ENCODE assay signal across 9 cellular contexts in the genomic region with DNA sequence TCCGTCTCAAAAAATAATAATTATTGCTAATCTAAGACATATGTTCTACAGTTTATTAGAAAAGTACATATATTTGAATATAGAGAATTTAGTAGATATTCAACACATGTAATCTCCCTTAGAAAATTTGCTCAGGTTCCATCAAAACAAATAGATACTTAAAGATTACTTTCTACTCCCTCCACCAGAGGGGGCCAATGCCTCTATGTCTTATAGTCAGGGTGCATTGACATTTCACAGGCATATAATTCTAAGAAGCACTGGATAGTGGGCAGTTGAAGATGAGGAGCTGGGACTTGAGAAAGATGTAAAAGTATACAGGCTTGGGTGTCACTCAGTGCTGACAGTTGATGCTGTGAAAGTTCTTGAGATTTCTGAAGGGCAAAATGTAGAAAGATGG.
A peak's percentile ranks its signal among the peaks of the same experiment; 100 is the strongest.
DNase-seq lines count a peak whose midpoint lies in the region; ATAC-seq, FAIRE-seq and TF ChIP-seq lines count a peak whose summit lies in the region.
"Had no signal": no experiment of that assay in that cellular context is flagged by ENCODE, and none has a peak within 500 bp of the region (broad histone marks: within the 10 kb centered on the region; RNA-seq: fewer than 3 reads in every experiment).

No MANE protein-coding gene starts in this region.

- DNase-seq in NCI-H82 (lab: John Stamatoyannopoulos, UW) (peak; percentile 67), NCI-H82 treated with DMSO at 0.1 percent for 48 hours (lab: John Stamatoyannopoulos, UW; ENCODE audit: unreplicated experiment) (no peak), LoVo (ENCODE audit: low spot score) (peak; percentile 21), bronchial epithelial cell (ENCODE audit: low read depth) (peak; percentile 40), progenitor cell of endocrine pancreas (ENCODE audit: low spot score, unreplicated experiment) (no peak), spleen (no peak), NCI-H2196 treated with DMSO at 0.1 percent for 48 hours (lab: John Stamatoyannopoulos, UW; ENCODE audit: unreplicated experiment) (no peak)
- DNase-seq: psoas muscle had no signal

- H3K36me3 Mint-ChIP-seq in progenitor cell of endocrine pancreas (ENCODE audit: insufficient read depth) = no peaks in the 10 kb centered on the region

- no peaks in the 10 kb centered on the region for H3K4me1 Mint-ChIP-seq in progenitor cell of endocrine pancreas (ENCODE audit: low read depth)

- peak; percentile 9 for TF ChIP-seq CTCF in bronchial epithelial cell (IDR thresholded peaks at IDR 0.05; ENCODE audit: insufficient read depth, low read length, severe bottlenecking)
- peak; percentile 52 for TF ChIP-seq CTCF in progenitor cell of endocrine pancreas (IDR thresholded peaks at IDR 0.05; ENCODE audit: unreplicated experiment)
- TF ChIP-seq CTCF in spleen (IDR thresholded peaks at IDR 0.05 in 8 of 11, conservative IDR thresholded peaks at IDR 0.05 in 3 of 11) = peak in 1 of 11 experiments; percentile 11

- H3K9me3 Mint-ChIP-seq in progenitor cell of endocrine pancreas (ENCODE audit: low read depth) = peaks cover 12% of the 10 kb centered on the region

- peaks cover 0 to 5% (median 3%) of the 10 kb centered on the region in 8 donors for H3K9me3 ChIP-seq in spleen
- H3K9me3 ChIP-seq: psoas muscle had no signal

- no peaks in the 10 kb centered on the region for H3K27me3 ChIP-seq in bronchial epithelial cell (ENCODE audit: control insufficient read depth, insufficient read depth, low read length)
- H3K27me3 ChIP-seq in spleen (replicated peaks in 1 of 7) = peaks cover 0 to 6% (median 0%) of the 10 kb centered on the region in 7 donors

- no peak overlapping the region for H3K4me3 Mint-ChIP-seq in progenitor cell of endocrine pancreas (ENCODE audit: low read depth)

- no peak overlapping the region for H3K27ac Mint-ChIP-seq in progenitor cell of endocrine pancreas

- no peaks in the 10 kb centered on the region for H3K36me3 ChIP-seq in bronchial epithelial cell (ENCODE audit: control insufficient read depth, insufficient read depth, low read length)
- no peaks in the 10 kb centered on the region for H3K36me3 ChIP-seq in spleen

- intact Hi-C loops in spleen (cut with DNase I; ENCODE audit: low total_unique reads) = no loop called here

- no peak for ATAC-seq in HG03460 (IDR thresholded peaks at IDR 0.05; ENCODE audit: unreplicated experiment)
- ATAC-seq: psoas muscle had no signal

- no peaks in the 10 kb centered on the region for H3K4me1 ChIP-seq in spleen
- H3K4me1 ChIP-seq: psoas muscle had no signal

- TF ChIP-seq POLR2A in spleen (IDR thresholded peaks at IDR 0.05) = no peak

- no peak overlapping the region for H3K27ac ChIP-seq in spleen
- H3K27ac ChIP-seq: psoas muscle had no signal

- H3K4me3 ChIP-seq in bronchial epithelial cell (ENCODE audit: low read depth, low read length) (no peak overlapping the region), spleen (no peak overlapping the region)
- H3K4me3 ChIP-seq: psoas muscle had no signal

- no peaks in the 10 kb centered on the region for H3K27me3 Mint-ChIP-seq in progenitor cell of endocrine pancreas

- no peak for FAIRE-seq in bronchial epithelial cell (lab: Jason Lieb, UNC)

- 35 to 56% (median 46%) methylated on average over 1 of the region's 1 CpG for WGBS in spleen, 5 donors

Comparison
In these comparisons a context has a peak if more than half of its experiments do, and no peak if none do; other contexts are left out.
1. DNase-seq: peak in NCI-H82 (single experiment), LoVo (single experiment) and bronchial epithelial cell (single experiment); none in NCI-H82 treated with DMSO at 0.1 percent for 48 hours (single experiment), progenitor cell of endocrine pancreas (single experiment), spleen (single experiment) and NCI-H2196 treated with DMSO at 0.1 percent for 48 hours (single experiment).